In genomic region chr6:108559097-108559883, GRCh38 we compare ENCODE assay signal across 8 cellular contexts. TPM values are rescaled to one million over a fixed set of nuclear protein-coding genes. Genes with fewer than 3 reads are reported as not detected.
DNase-seq lines count a peak whose midpoint lies in the region; ATAC-seq and TF ChIP-seq lines count a peak whose summit lies in the region.

No MANE protein-coding gene starts in this region.

- TF ChIP-seq CTCF in kidney epithelial cell (IDR thresholded peaks at IDR 0.05; ENCODE audit: insufficient read depth, low read length, poor library complexity, severe bottlenecking) = no peak

- no peaks in the 10 kb centered on the region for H3K27me3 ChIP-seq in kidney epithelial cell (ENCODE audit: control insufficient read depth, insufficient read depth, low read length)

- no peaks in the 10 kb centered on the region for H3K36me3 ChIP-seq in kidney epithelial cell (ENCODE audit: control insufficient read depth, insufficient read depth, low read length)

- ATAC-seq in HG03066 (IDR thresholded peaks at IDR 0.05; ENCODE audit: low read depth, unreplicated experiment) = peak; percentile 43

- peak overlapping the region; percentile 86 for H3K4me3 ChIP-seq in kidney epithelial cell (ENCODE audit: low read depth, low read length)

- DNase-seq in NCI-H1436 (lab: John Stamatoyannopoulos, UW) = peak; percentile 92
- no peak for DNase-seq in NCI-H1436 treated with DMSO at 0.1 percent for 48 hours (lab: John Stamatoyannopoulos, UW)
- peak; percentile 65 for DNase-seq in NCI-H446 treated with DMSO at 0.1 percent for 48 hours (lab: John Stamatoyannopoulos, UW)
- DNase-seq in activated CD4-positive, CD25-positive, alpha-beta regulatory T cell treated with anti-CD3 and anti-CD28 coated beads, Interleukin-2, amount 50 U/mL, for 72 hours = peak; percentile 80
- peak; percentile 88 for DNase-seq in cerebellar cortex (ENCODE audit: low spot score)
- no peak for DNase-seq in kidney epithelial cell (ENCODE audit: low read depth)
- DNase-seq in stimulated activated CD4-positive, alpha-beta T cell treated with anti-CD3 and anti-CD28 coated beads, Interleukin-15, amount 100 ng/mL, for 24 hours = peak; percentile 86

RNA-seq across cellular contexts. Expression of gene FOXO3, which starts 1.4 kb away (rescaled TPM):
- total RNA-seq in kidney epithelial cell = 37.5 and 41.4 TPM in 2 replicates

Comparison
In these comparisons a context has a peak if more than half of its experiments do, and no peak if none do; other contexts are left out.
1. DNase-seq: peak in NCI-H1436 (single experiment), NCI-H446 treated with DMSO at 0.1 percent for 48 hours (single experiment), activated CD4-positive, CD25-positive, alpha-beta regulatory T cell treated with anti-CD3 and anti-CD28 coated beads, Interleukin-2, amount 50 U/mL, for 72 hours (single experiment), cerebellar cortex (single experiment) and stimulated activated CD4-positive, alpha-beta T cell treated with anti-CD3 and anti-CD28 coated beads, Interleukin-15, amount 100 ng/mL, for 24 hours (single experiment); none in NCI-H1436 treated with DMSO at 0.1 percent for 48 hours (single experiment) and kidney epithelial cell (single experiment).